26 cellular contexts compared by ENCODE assay signal in the genomic region with DNA sequence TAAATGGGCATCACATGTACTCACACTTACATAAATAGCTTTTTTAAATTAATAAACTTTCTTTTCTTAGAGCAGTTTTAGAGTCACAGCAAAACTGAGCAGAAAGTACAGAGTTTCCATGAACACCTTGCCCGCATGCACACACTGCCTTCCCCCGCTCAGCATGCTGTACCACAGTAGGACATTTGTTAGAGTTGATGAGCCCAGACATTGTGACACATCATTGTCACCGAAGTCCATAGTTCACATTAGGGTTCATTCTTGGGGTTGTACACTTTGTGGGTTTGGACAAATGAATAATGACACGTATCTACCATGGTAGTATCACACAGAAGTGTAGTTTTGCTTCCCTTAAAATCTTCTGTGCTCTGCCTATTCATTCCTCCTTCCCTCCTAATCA.
"Had no signal": no experiment of that assay in that cellular context is flagged by ENCODE, and none has a peak within 500 bp of the region (broad histone marks: within the 10 kb centered on the region; RNA-seq: fewer than 3 reads in every experiment).

No MANE protein-coding gene starts in this region.

- H3K4me1 Mint-ChIP-seq: mesothelial cell of epicardium, naive B cell had no signal

- H3K4me3 ChIP-seq: coronary artery, dorsolateral prefrontal cortex, gastrocnemius medialis, heart right ventricle, left lung, lower lobe of right lung, mucosa of descending colon had no signal

- H3K27me3 ChIP-seq: dorsolateral prefrontal cortex, foreskin keratinocyte, gastrocnemius medialis, heart right ventricle, left lung had no signal

- H3K27me3 Mint-ChIP-seq: effector memory CD8-positive, alpha-beta T cell; naive B cell had no signal

- H3K27ac ChIP-seq: coronary artery, dorsolateral prefrontal cortex, epithelial cell of prostate, foreskin keratinocyte, heart right ventricle, left lung, lower lobe of right lung had no signal

- H3K4me3 Mint-ChIP-seq: effector memory CD8-positive, alpha-beta T cell; endodermal cell; mesothelial cell of epicardium; naive B cell had no signal

- FAIRE-seq: colon, endometrium, keratinocyte had no signal

- DNase-seq: dermis blood vessel endothelial cell; dorsolateral prefrontal cortex; effector CD4-positive, alpha-beta T cell; effector memory CD8-positive, alpha-beta T cell; endodermal cell; erythroblast; foreskin keratinocyte; gastrocnemius medialis; glutamatergic neuron; head of caudate nucleus; heart right ventricle; hippocampal formation; left cardiac atrium; left lung; left ventricle myocardium superior; lower lobe of right lung; mesenchymal stem cell; mucosa of descending colon; naive B cell had no signal

- H3K9me3 ChIP-seq: gastrocnemius medialis, heart right ventricle, left lung, lower lobe of right lung, mucosa of descending colon had no signal

- H3K4me1 ChIP-seq: foreskin keratinocyte, heart right ventricle, left lung, lower lobe of right lung had no signal

- ATAC-seq: effector memory CD8-positive, alpha-beta T cell; esophagus mucosa; foreskin keratinocyte; gastrocnemius medialis; heart right ventricle; left cardiac atrium; left lung; left ventricle myocardium superior; lower lobe of right lung; mucosa of descending colon had no signal

- H3K9me3 Mint-ChIP-seq: effector memory CD8-positive, alpha-beta T cell; endodermal cell; mesothelial cell of epicardium; naive B cell had no signal

- H3K27ac Mint-ChIP-seq: effector memory CD8-positive, alpha-beta T cell; endodermal cell; mesothelial cell of epicardium had no signal
